ENCODE assay signal across 2 cellular contexts in genomic region chr16:89564476-89565255, GRCh38.
TF ChIP-seq lines count a peak whose summit lies in the region.

No MANE protein-coding gene starts in this region.

TF ChIP-seq in HEK293, 187 proteins besides CTCF, POLR2A, EP300 and RAD21 (continued from another document and continues in another):
- TF ChIP-seq, protein P1, sequence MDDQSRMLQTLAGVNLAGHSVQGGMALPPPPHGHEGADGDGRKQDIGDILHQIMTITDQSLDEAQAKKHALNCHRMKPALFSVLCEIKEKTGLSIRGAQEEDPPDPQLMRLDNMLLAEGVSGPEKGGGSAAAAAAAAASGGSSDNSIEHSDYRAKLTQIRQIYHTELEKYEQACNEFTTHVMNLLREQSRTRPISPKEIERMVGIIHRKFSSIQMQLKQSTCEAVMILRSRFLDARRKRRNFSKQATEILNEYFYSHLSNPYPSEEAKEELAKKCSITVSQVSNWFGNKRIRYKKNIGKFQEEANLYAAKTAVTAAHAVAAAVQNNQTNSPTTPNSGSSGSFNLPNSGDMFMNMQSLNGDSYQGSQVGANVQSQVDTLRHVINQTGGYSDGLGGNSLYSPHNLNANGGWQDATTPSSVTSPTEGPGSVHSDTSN (CRISPR knock-in tag; IDR thresholded peaks at IDR 0.05) = 0 out of 2 replicates have a peak, but pooled peaks have one; percentile 26
- no peak for TF ChIP-seq MYNN (tag by site-specific recombination; IDR thresholded peaks at IDR 0.05; ENCODE audit: borderline replicate concordance)
- TF ChIP-seq OSR2 (tag by site-specific recombination; IDR thresholded peaks at IDR 0.05) = peak; percentile 60; the same call in 1 of the 2 replicates
- peak; percentile 4; the same call in 1 of the 2 replicates for TF ChIP-seq ZNF10 (tag by site-specific recombination; IDR thresholded peaks at IDR 0.05)
- TF ChIP-seq KLF8 (tag by site-specific recombination; IDR thresholded peaks at IDR 0.05) = no peak
- TF ChIP-seq ZNF2 (tag by site-specific recombination; IDR thresholded peaks at IDR 0.05) = peak; percentile 56
- TF ChIP-seq ZNF670 (tag by site-specific recombination; IDR thresholded peaks at IDR 0.05; ENCODE audit: low read depth) = no peak
- peak; percentile 64 for TF ChIP-seq GFI1B (tag by site-specific recombination; IDR thresholded peaks at IDR 0.05)
- no peak for TF ChIP-seq KLF1 (tag by site-specific recombination; IDR thresholded peaks at IDR 0.05)
- TF ChIP-seq ZBTB6 (tag by site-specific recombination; IDR thresholded peaks at IDR 0.05) = peak; percentile 83
- peak; percentile 57; the same call in 1 of the 2 replicates for TF ChIP-seq IKZF3 (tag by site-specific recombination; IDR thresholded peaks at IDR 0.05)
- TF ChIP-seq ZBTB7A (tag by site-specific recombination; IDR thresholded peaks at IDR 0.05; ENCODE audit: low read depth) = no peak
- TF ChIP-seq ZNF596 (tag by site-specific recombination; IDR thresholded peaks at IDR 0.05) = no peak
- TF ChIP-seq ZNF600 (tag by site-specific recombination; IDR thresholded peaks at IDR 0.05) = 0 out of 2 replicates have a peak, but pooled peaks have one; percentile 5
- TF ChIP-seq MZF1 (tag by site-specific recombination; IDR thresholded peaks at IDR 0.05; ENCODE audit: borderline replicate concordance) = peak; percentile 26; the same call in 1 of the 2 replicates
- TF ChIP-seq, protein P2, sequence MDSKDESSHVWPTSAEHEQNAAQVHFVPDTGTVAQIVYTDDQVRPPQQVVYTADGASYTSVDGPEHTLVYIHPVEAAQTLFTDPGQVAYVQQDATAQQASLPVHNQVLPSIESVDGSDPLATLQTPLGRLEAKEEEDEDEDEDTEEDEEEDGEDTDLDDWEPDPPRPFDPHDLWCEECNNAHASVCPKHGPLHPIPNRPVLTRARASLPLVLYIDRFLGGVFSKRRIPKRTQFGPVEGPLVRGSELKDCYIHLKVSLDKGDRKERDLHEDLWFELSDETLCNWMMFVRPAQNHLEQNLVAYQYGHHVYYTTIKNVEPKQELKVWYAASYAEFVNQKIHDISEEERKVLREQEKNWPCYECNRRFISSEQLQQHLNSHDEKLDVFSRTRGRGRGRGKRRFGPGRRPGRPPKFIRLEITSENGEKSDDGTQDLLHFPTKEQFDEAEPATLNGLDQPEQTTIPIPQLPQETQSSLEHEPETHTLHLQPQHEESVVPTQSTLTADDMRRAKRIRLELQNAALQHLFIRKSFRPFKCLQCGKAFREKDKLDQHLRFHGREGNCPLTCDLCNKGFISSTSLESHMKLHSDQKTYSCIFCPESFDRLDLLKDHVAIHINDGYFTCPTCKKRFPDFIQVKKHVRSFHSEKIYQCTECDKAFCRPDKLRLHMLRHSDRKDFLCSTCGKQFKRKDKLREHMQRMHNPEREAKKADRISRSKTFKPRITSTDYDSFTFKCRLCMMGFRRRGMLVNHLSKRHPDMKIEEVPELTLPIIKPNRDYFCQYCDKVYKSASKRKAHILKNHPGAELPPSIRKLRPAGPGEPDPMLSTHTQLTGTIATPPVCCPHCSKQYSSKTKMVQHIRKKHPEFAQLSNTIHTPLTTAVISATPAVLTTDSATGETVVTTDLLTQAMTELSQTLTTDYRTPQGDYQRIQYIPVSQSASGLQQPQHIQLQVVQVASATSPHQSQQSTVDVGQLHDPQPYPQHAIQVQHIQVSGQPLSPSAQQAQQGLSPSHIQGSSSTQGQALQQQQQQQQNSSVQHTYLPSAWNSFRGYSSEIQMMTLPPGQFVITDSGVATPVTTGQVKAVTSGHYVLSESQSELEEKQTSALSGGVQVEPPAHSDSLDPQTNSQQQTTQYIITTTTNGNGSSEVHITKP (tag by site-specific recombination; IDR thresholded peaks at IDR 0.05) = peak; percentile 38; the same call in 1 of the 2 replicates
- peak; percentile 65; the same call in 1 of the 2 replicates for TF ChIP-seq ZBTB44 (tag by site-specific recombination; IDR thresholded peaks at IDR 0.05)
- no peak for TF ChIP-seq ZNF37A (tag by site-specific recombination; IDR thresholded peaks at IDR 0.05)
- TF ChIP-seq ZSCAN30 (tag by site-specific recombination; IDR thresholded peaks at IDR 0.05) = 0 out of 2 replicates have a peak, but pooled peaks have one; percentile 14
- 0 out of 2 replicates have a peak, but pooled peaks have one; percentile 16 for TF ChIP-seq SP2 (tag by site-specific recombination; IDR thresholded peaks at IDR 0.05)
- no peak for TF ChIP-seq ZNF768 (tag by site-specific recombination; IDR thresholded peaks at IDR 0.05)
- no peak for TF ChIP-seq ZSCAN16 (tag by site-specific recombination; IDR thresholded peaks at IDR 0.05)
- peak; percentile 73 for TF ChIP-seq ZEB2 (tag by site-specific recombination; IDR thresholded peaks at IDR 0.05)
- peak; percentile 70 for TF ChIP-seq ZNF629 (tag by site-specific recombination; IDR thresholded peaks at IDR 0.05)
- no peak for TF ChIP-seq SETDB1 (IDR thresholded peaks at IDR 0.05; ENCODE audit: insufficient read length, low read length)

TF ChIP-seq in WTC11, 78 proteins besides CTCF, POLR2A, EP300 and RAD21 (continued from another document):
- TF ChIP-seq, protein P3, sequence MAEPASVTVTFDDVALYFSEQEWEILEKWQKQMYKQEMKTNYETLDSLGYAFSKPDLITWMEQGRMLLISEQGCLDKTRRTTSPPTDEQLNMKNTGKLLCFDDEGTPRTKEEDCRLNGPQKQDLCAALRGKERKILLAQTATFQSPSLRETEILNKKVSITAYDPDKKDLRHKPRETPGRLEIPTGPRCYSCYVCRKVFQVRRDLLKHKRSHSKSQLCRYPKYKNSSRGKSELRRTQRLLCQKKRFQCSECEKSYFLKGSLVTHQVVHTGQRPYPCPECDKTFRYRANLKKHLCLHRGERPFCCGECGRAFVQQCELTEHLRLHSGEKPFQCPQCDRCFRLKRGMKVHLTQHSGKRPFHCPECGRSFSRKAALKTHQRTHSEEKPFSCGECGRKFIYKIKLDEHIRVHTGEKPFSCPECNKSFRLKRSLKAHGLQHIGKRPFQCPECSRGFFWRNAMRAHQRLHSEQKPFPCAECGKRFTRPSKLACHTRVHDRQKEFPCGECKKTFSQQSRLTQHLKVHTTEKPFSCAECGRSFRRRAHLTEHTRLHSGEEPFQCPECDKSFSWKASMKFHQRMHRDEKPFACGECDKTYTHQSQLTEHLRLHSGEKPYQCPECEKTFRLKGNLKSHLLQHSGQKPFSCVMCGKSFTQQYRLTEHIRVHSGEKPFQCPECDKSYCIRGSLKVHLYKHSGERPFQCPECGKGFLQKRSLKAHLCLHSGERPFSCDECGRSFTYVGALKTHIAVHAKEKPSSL (CRISPR knock-in tag; conservative IDR thresholded peaks at IDR 0.05) = no peak; the same call in none of the 2 replicates
- TF ChIP-seq PRRX2 (CRISPR knock-in tag; IDR thresholded peaks at IDR 0.05) = peak; percentile 89
- TF ChIP-seq, protein P4, sequence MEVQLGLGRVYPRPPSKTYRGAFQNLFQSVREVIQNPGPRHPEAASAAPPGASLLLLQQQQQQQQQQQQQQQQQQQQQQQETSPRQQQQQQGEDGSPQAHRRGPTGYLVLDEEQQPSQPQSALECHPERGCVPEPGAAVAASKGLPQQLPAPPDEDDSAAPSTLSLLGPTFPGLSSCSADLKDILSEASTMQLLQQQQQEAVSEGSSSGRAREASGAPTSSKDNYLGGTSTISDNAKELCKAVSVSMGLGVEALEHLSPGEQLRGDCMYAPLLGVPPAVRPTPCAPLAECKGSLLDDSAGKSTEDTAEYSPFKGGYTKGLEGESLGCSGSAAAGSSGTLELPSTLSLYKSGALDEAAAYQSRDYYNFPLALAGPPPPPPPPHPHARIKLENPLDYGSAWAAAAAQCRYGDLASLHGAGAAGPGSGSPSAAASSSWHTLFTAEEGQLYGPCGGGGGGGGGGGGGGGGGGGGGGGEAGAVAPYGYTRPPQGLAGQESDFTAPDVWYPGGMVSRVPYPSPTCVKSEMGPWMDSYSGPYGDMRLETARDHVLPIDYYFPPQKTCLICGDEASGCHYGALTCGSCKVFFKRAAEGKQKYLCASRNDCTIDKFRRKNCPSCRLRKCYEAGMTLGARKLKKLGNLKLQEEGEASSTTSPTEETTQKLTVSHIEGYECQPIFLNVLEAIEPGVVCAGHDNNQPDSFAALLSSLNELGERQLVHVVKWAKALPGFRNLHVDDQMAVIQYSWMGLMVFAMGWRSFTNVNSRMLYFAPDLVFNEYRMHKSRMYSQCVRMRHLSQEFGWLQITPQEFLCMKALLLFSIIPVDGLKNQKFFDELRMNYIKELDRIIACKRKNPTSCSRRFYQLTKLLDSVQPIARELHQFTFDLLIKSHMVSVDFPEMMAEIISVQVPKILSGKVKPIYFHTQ (CRISPR knock-in tag; IDR thresholded peaks at IDR 0.05) = peak; percentile 76; the same call in 1 of the 2 replicates
- TF ChIP-seq, protein P5, sequence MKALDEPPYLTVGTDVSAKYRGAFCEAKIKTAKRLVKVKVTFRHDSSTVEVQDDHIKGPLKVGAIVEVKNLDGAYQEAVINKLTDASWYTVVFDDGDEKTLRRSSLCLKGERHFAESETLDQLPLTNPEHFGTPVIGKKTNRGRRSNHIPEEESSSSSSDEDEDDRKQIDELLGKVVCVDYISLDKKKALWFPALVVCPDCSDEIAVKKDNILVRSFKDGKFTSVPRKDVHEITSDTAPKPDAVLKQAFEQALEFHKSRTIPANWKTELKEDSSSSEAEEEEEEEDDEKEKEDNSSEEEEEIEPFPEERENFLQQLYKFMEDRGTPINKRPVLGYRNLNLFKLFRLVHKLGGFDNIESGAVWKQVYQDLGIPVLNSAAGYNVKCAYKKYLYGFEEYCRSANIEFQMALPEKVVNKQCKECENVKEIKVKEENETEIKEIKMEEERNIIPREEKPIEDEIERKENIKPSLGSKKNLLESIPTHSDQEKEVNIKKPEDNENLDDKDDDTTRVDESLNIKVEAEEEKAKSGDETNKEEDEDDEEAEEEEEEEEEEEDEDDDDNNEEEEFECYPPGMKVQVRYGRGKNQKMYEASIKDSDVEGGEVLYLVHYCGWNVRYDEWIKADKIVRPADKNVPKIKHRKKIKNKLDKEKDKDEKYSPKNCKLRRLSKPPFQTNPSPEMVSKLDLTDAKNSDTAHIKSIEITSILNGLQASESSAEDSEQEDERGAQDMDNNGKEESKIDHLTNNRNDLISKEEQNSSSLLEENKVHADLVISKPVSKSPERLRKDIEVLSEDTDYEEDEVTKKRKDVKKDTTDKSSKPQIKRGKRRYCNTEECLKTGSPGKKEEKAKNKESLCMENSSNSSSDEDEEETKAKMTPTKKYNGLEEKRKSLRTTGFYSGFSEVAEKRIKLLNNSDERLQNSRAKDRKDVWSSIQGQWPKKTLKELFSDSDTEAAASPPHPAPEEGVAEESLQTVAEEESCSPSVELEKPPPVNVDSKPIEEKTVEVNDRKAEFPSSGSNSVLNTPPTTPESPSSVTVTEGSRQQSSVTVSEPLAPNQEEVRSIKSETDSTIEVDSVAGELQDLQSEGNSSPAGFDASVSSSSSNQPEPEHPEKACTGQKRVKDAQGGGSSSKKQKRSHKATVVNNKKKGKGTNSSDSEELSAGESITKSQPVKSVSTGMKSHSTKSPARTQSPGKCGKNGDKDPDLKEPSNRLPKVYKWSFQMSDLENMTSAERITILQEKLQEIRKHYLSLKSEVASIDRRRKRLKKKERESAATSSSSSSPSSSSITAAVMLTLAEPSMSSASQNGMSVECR (CRISPR knock-in tag; IDR thresholded peaks at IDR 0.05; ENCODE audit: borderline replicate concordance) = peak; percentile 76; the same call in 1 of the 2 replicates
- peak; percentile 61; the same call in 1 of the 2 replicates for TF ChIP-seq TP53 (CRISPR knock-in tag; IDR thresholded peaks at IDR 0.05)
- no peak for TF ChIP-seq ELF4 (CRISPR knock-in tag; IDR thresholded peaks at IDR 0.05; ENCODE audit: low read depth)
- TF ChIP-seq OVOL2 (CRISPR knock-in tag; IDR thresholded peaks at IDR 0.05; ENCODE audit: borderline replicate concordance) = no peak
- TF ChIP-seq, protein P6, sequence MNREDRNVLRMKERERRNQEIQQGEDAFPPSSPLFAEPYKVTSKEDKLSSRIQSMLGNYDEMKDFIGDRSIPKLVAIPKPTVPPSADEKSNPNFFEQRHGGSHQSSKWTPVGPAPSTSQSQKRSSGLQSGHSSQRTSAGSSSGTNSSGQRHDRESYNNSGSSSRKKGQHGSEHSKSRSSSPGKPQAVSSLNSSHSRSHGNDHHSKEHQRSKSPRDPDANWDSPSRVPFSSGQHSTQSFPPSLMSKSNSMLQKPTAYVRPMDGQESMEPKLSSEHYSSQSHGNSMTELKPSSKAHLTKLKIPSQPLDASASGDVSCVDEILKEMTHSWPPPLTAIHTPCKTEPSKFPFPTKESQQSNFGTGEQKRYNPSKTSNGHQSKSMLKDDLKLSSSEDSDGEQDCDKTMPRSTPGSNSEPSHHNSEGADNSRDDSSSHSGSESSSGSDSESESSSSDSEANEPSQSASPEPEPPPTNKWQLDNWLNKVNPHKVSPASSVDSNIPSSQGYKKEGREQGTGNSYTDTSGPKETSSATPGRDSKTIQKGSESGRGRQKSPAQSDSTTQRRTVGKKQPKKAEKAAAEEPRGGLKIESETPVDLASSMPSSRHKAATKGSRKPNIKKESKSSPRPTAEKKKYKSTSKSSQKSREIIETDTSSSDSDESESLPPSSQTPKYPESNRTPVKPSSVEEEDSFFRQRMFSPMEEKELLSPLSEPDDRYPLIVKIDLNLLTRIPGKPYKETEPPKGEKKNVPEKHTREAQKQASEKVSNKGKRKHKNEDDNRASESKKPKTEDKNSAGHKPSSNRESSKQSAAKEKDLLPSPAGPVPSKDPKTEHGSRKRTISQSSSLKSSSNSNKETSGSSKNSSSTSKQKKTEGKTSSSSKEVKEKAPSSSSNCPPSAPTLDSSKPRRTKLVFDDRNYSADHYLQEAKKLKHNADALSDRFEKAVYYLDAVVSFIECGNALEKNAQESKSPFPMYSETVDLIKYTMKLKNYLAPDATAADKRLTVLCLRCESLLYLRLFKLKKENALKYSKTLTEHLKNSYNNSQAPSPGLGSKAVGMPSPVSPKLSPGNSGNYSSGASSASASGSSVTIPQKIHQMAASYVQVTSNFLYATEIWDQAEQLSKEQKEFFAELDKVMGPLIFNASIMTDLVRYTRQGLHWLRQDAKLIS (CRISPR knock-in tag; IDR thresholded peaks at IDR 0.05; ENCODE audit: borderline replicate concordance) = no peak
- no peak for TF ChIP-seq ATF1 (CRISPR knock-in tag; IDR thresholded peaks at IDR 0.05)
- TF ChIP-seq CREM (CRISPR knock-in tag; IDR thresholded peaks at IDR 0.05) = 0 out of 2 replicates have a peak, but pooled peaks have one; percentile 1
- TF ChIP-seq IRF2 (CRISPR knock-in tag; IDR thresholded peaks at IDR 0.05; ENCODE audit: borderline replicate concordance, low read depth) = no peak
- TF ChIP-seq ZNF219 (CRISPR knock-in tag; IDR thresholded peaks at IDR 0.05; ENCODE audit: borderline replicate concordance) = 0 out of 2 replicates have a peak, but pooled peaks have one; percentile 62
- 0 out of 2 replicates have a peak, but pooled peaks have one; percentile 34 for TF ChIP-seq RELA (CRISPR knock-in tag; IDR thresholded peaks at IDR 0.05; ENCODE audit: borderline replicate concordance)
- TF ChIP-seq, protein P7, sequence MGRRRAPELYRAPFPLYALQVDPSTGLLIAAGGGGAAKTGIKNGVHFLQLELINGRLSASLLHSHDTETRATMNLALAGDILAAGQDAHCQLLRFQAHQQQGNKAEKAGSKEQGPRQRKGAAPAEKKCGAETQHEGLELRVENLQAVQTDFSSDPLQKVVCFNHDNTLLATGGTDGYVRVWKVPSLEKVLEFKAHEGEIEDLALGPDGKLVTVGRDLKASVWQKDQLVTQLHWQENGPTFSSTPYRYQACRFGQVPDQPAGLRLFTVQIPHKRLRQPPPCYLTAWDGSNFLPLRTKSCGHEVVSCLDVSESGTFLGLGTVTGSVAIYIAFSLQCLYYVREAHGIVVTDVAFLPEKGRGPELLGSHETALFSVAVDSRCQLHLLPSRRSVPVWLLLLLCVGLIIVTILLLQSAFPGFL (CRISPR knock-in tag; IDR thresholded peaks at IDR 0.05; ENCODE audit: borderline replicate concordance) = peak; percentile 61; the same call in 1 of the 2 replicates
- no peak for TF ChIP-seq ETV6 (CRISPR knock-in tag; IDR thresholded peaks at IDR 0.05)
- 0 out of 2 replicates have a peak, but pooled peaks have one; percentile 42 for TF ChIP-seq CREB1 (CRISPR knock-in tag; IDR thresholded peaks at IDR 0.05)
- TF ChIP-seq FOXP1 (CRISPR knock-in tag; IDR thresholded peaks at IDR 0.05; ENCODE audit: borderline replicate concordance) = no peak
- TF ChIP-seq ZNF416 (CRISPR knock-in tag; IDR thresholded peaks at IDR 0.05) = peak; percentile 95
